ENCODE assay signal across 9 cellular contexts in genomic region chr3:117355566-117355965, GRCh38.
A peak's percentile ranks its signal among the peaks of the same experiment; 100 is the strongest.
DNase-seq lines count a peak whose midpoint lies in the region; ATAC-seq and TF ChIP-seq lines count a peak whose summit lies in the region.
"Had no signal": no experiment of that assay in that cellular context is flagged by ENCODE, and none has a peak within 500 bp of the region (broad histone marks: within the 10 kb centered on the region; RNA-seq: fewer than 3 reads in every experiment).

No MANE protein-coding gene starts in this region.

- no peaks in the 10 kb centered on the region for H3K36me3 ChIP-seq in tibial nerve
- H3K36me3 ChIP-seq: lower lobe of right lung had no signal

- peaks cover 0 to 4% (median 0%) of the 10 kb centered on the region in 4 donors for H3K9me3 ChIP-seq in tibial nerve
- H3K9me3 ChIP-seq: lower lobe of right lung had no signal

- 57 to 63% methylated on average over 4 of the region's 4 CpGs for WGBS in tibial nerve, 2 donors

- H3K4me1 ChIP-seq in tibial nerve, result no peaks in the 10 kb centered on the region
- H3K4me1 ChIP-seq: lower lobe of right lung had no signal

- H3K4me3 ChIP-seq in fibroblast of villous mesenchyme (ENCODE audit: low read depth, low read length), result no peak overlapping the region
- no peak overlapping the region for H3K4me3 ChIP-seq in tibial nerve
- H3K4me3 ChIP-seq: lower lobe of right lung had no signal

- TF ChIP-seq EP300 in tibial nerve (IDR thresholded peaks at IDR 0.05), result no peak

- peak; percentile 35 for DNase-seq in GM03348 (ENCODE audit: low spot score)
- DNase-seq in NCI-H748 (lab: John Stamatoyannopoulos, UW; ENCODE audit: unreplicated experiment), result peak; percentile 82
- peak; percentile 7 for DNase-seq in fibroblast of villous mesenchyme (ENCODE audit: low read depth)
- DNase-seq in tibial nerve (ENCODE audit: low spot score in 2 of 2), result no peak
- no peak for DNase-seq in omental fat pad (ENCODE audit: low spot score)
- DNase-seq in inferior parietal cortex (ENCODE audit: extremely low spot score), result no peak
- DNase-seq: lower lobe of right lung had no signal

- TF ChIP-seq CTCF in fibroblast of villous mesenchyme (IDR thresholded peaks at IDR 0.05; ENCODE audit: insufficient read depth, low read depth, low read length), result peak; percentile 33
- TF ChIP-seq CTCF in tibial nerve (IDR thresholded peaks at IDR 0.05), result peak in 4 of 5 experiments; percentile 19 to 56 (median 42)
- TF ChIP-seq CTCF in omental fat pad (IDR thresholded peaks at IDR 0.05), result no peak

- ATAC-seq in HG02759 (IDR thresholded peaks at IDR 0.05; ENCODE audit: unreplicated experiment) (peak; percentile 63), HG03108 (IDR thresholded peaks at IDR 0.05; ENCODE audit: unreplicated experiment) (no peak), omental fat pad (ENCODE audit: low FRiP score) (no peak)

- no peaks in the 10 kb centered on the region for H3K27me3 ChIP-seq in tibial nerve

- no peak overlapping the region for H3K27ac ChIP-seq in tibial nerve
- H3K27ac ChIP-seq: lower lobe of right lung had no signal

- TF ChIP-seq POLR2A in tibial nerve (IDR thresholded peaks at IDR 0.05), result no peak

Comparison
In these comparisons a context has a peak if more than half of its experiments do, and no peak if none do; other contexts are left out.
1. DNase-seq: peak in GM03348 (single experiment), NCI-H748 (single experiment) and fibroblast of villous mesenchyme (single experiment); none in tibial nerve (0 of 2), omental fat pad (single experiment) and inferior parietal cortex (single experiment).
2. CTCF ChIP-seq: peak in fibroblast of villous mesenchyme (single experiment) and tibial nerve (4 of 5); none in omental fat pad (0 of 3).